Comparison of ENCODE assay signal across 16 cellular contexts in genomic region chr15:40545457-40545856, GRCh38. TPM values are rescaled to one million over a fixed set of nuclear protein-coding genes. Genes with fewer than 3 reads are reported as not detected.
DNase-seq lines count a peak whose midpoint lies in the region; ATAC-seq and TF ChIP-seq lines count a peak whose summit lies in the region.
"Had no signal": no experiment of that assay in that cellular context is flagged by ENCODE, and none has a peak within 500 bp of the region (broad histone marks: within the 10 kb centered on the region; RNA-seq: fewer than 3 reads in every experiment).

No MANE protein-coding gene starts in this region.

- DNase-seq in GM10248 (ENCODE audit: extremely low spot score) = no peak
- DNase-seq in H7 = peak; percentile 61
- no peak for DNase-seq in WERI-Rb-1
- DNase-seq in memory B cell (ENCODE audit: low spot score in 2 of 2) = no peak
- no peak for DNase-seq in NCI-H187 (lab: John Stamatoyannopoulos, UW)
- no peak for DNase-seq in spleen
- DNase-seq in SJCRH30 = no peak
- DNase-seq: activated CD4-positive, alpha-beta T cell treated with anti-CD3 and anti-CD28 coated beads, Interleukin-2, amount 10 ng/mL, durations not matched to agents 24 days and 14 days; activated effector memory CD4-positive, alpha-beta T cell treated with anti-CD3 and anti-CD28 coated beads, Interleukin-2, amount 50 U/mL, for 16 hours; NCI-H2171; Peyer's patch; right cardiac atrium; stimulated activated CD4-positive, alpha-beta T cell treated with anti-CD3 and anti-CD28 coated beads, Interleukin-15, amount 100 ng/mL, for 24 hours had no signal

- CTCF ChIA-PET in GM10248 (lab: Yijun Ruan, JAX) = interaction anchor here (0.7 to 1.7 kb wide), 4 partner anchors 13 to 44 kb away, joined by 3 to 6 read pairs (median 4); partner anchors contain the start of gene CCDC32

- H3K27ac ChIP-seq in WERI-Rb-1 (no peak overlapping the region), spleen (no peak overlapping the region), SJCRH30 (no peak overlapping the region)
- H3K27ac ChIP-seq: hepatocyte, Peyer's patch, thoracic aorta had no signal

- TF ChIP-seq CTCF in GM10248 (IDR thresholded peaks at IDR 0.05; ENCODE audit: control extremely low read depth, extremely low read depth, low read depth, missing control alignments) (peak; percentile 31), WERI-Rb-1 (IDR thresholded peaks at IDR 0.05; ENCODE audit: low read depth, low read length) (peak; percentile 43), spleen (IDR thresholded peaks at IDR 0.05 in 8 of 11, conservative IDR thresholded peaks at IDR 0.05 in 3 of 11) (no peak)

- no peaks in the 10 kb centered on the region; the same call in 1 of the 2 replicates for H3K36me3 ChIP-seq in H7 (replicated peaks; ENCODE audit: control insufficient read depth, insufficient read depth, low read length)
- H3K36me3 ChIP-seq in WERI-Rb-1 = no peaks in the 10 kb centered on the region
- peaks cover 0 to 39% (median 6%) of the 10 kb centered on the region in 6 donors for H3K36me3 ChIP-seq in spleen
- H3K36me3 ChIP-seq in SJCRH30 = no peaks in the 10 kb centered on the region
- H3K36me3 ChIP-seq: thoracic aorta had no signal

- H3K9me3 ChIP-seq in WERI-Rb-1 (ENCODE audit: severe bottlenecking) (no peaks in the 10 kb centered on the region), spleen (no peaks in the 10 kb centered on the region), SJCRH30 (replicated peaks) (no peaks in the 10 kb centered on the region; the same call in 1 of the 2 replicates)
- H3K9me3 ChIP-seq: Peyer's patch, thoracic aorta had no signal

- no peaks in the 10 kb centered on the region for H3K27me3 Mint-ChIP-seq in memory B cell
- H3K27me3 Mint-ChIP-seq: activated CD4-positive, alpha-beta T cell treated with anti-CD3 and anti-CD28 coated beads, Interleukin-2, amount 10 ng/mL, durations not matched to agents 24 days and 14 days; dendritic cell treated with granulocyte-macrophage colony-stimulating factor and Interleukin-4, amounts not matched to agents 40 ng/mL and 50 ng/mL, for 4 days had no signal

- no peak for TF ChIP-seq POLR2A in spleen (IDR thresholded peaks at IDR 0.05)

- no peaks in the 10 kb centered on the region for H3K9me3 Mint-ChIP-seq in memory B cell
- H3K9me3 Mint-ChIP-seq: activated CD4-positive, alpha-beta T cell treated with anti-CD3 and anti-CD28 coated beads, Interleukin-2, amount 10 ng/mL, durations not matched to agents 24 days and 14 days; dendritic cell treated with granulocyte-macrophage colony-stimulating factor and Interleukin-4, amounts not matched to agents 40 ng/mL and 50 ng/mL, for 4 days had no signal

- H3K4me1 ChIP-seq in spleen (peaks cover 4 to 57% (median 23%) of the 10 kb centered on the region in 6 donors), SJCRH30 (no peaks in the 10 kb centered on the region)

- H3K36me3 Mint-ChIP-seq in memory B cell = peaks cover 19% of the 10 kb centered on the region

- no peak overlapping the region for H3K4me3 Mint-ChIP-seq in memory B cell
- H3K4me3 Mint-ChIP-seq: activated CD4-positive, alpha-beta T cell treated with anti-CD3 and anti-CD28 coated beads, Interleukin-2, amount 10 ng/mL, durations not matched to agents 24 days and 14 days; dendritic cell treated with granulocyte-macrophage colony-stimulating factor and Interleukin-4, amounts not matched to agents 40 ng/mL and 50 ng/mL, for 4 days had no signal

- no peaks in the 10 kb centered on the region for H3K27me3 ChIP-seq in H7 (ENCODE audit: control insufficient read depth, insufficient read depth, low read length)
- no peaks in the 10 kb centered on the region for H3K27me3 ChIP-seq in WERI-Rb-1 (ENCODE audit: insufficient read depth, low read depth, severe bottlenecking)
- H3K27me3 ChIP-seq in spleen (replicated peaks in 1 of 7) = no peaks in the 10 kb centered on the region
- H3K27me3 ChIP-seq in SJCRH30 = no peaks in the 10 kb centered on the region
- H3K27me3 ChIP-seq: hepatocyte, Peyer's patch had no signal

- H3K27ac Mint-ChIP-seq in memory B cell = peak overlapping the region; percentile 36
- H3K27ac Mint-ChIP-seq: activated CD4-positive, alpha-beta T cell treated with anti-CD3 and anti-CD28 coated beads, Interleukin-2, amount 10 ng/mL, durations not matched to agents 24 days and 14 days; dendritic cell treated with granulocyte-macrophage colony-stimulating factor and Interleukin-4, amounts not matched to agents 40 ng/mL and 50 ng/mL, for 4 days had no signal

- POLR2A ChIA-PET in GM10248 (lab: Yijun Ruan, JAX) = no interaction called here

- 76 to 100% (median 86%) methylated on average over 1 of the region's 1 CpG for WGBS in spleen, 5 donors

- H3K4me1 Mint-ChIP-seq in memory B cell = peaks cover 46% of the 10 kb centered on the region

- H3K4me3 ChIP-seq in H7 (ENCODE audit: insufficient read depth, low read depth, low read length) (no peak overlapping the region), WERI-Rb-1 (ENCODE audit: low read depth, low read length) (no peak overlapping the region), spleen (no peak overlapping the region), SJCRH30 (no peak overlapping the region)
- H3K4me3 ChIP-seq: hepatocyte, Peyer's patch, thoracic aorta had no signal

- ATAC-seq in memory B cell (ENCODE audit: low read depth) = no peak
- ATAC-seq: right cardiac atrium had no signal

- intact Hi-C loops in spleen (cut with DNase I; ENCODE audit: low total_unique reads) = no loop called here

RNA-seq across cellular contexts. Expression of gene CCDC32, which starts 19.4 kb away (rescaled TPM):
- total RNA-seq in H7 (2014; rRNA removed; shearing (Covaris generic)) = 12.3 and 17.2 TPM in 2 replicates
- total RNA-seq in spleen = 10 to 100 TPM; 38.9 to 64.1 (median 46.4) TPM
- polyA plus RNA-seq in spleen = 10 to 100 TPM; 27.3 to 42.5 (median 33.6) TPM
- total RNA-seq in SJCRH30 (2014; rRNA removed; shearing (Covaris generic)) = 15.3 and 16.8 TPM in 2 replicates

RNA-seq across cellular contexts. Expression of gene RPUSD2, which starts 23.6 kb away (rescaled TPM):
- total RNA-seq in H7 (2014; rRNA removed; shearing (Covaris generic)) = 30.5 and 38.1 TPM in 2 replicates
- total RNA-seq in spleen = 10 to 100 TPM in 1 of 7 donors, 1 to 10 TPM in 6; 7.1 to 11.0 (median 8.3) TPM
- polyA plus RNA-seq in spleen = 10 to 100 TPM; 11.2 to 12.3 (median 12.2) TPM
- 17.0 and 19.0 TPM in 2 replicates for total RNA-seq in SJCRH30 (2014; rRNA removed; shearing (Covaris generic))

RNA-seq across cellular contexts. Expression of gene KNL1, which starts 48.6 kb away (rescaled TPM):
- 28.4 and 33.9 TPM in 2 replicates for total RNA-seq in H7 (2014; rRNA removed; shearing (Covaris generic))
- total RNA-seq in spleen = 1 to 10 TPM; 2.1 to 9.7 (median 4.6) TPM
- 1 to 10 TPM in 1 of 3 donors, under 1 TPM in 2; 0.52 to 2.1 (median 0.67) TPM for polyA plus RNA-seq in spleen
- total RNA-seq in SJCRH30 (2014; rRNA removed; shearing (Covaris generic)) = 93.7 and 100 TPM in 2 replicates

Comparison
In these comparisons a context has a peak if more than half of its experiments do, and no peak if none do; other contexts are left out.
1. CTCF ChIP-seq: peak in GM10248 (single experiment) and WERI-Rb-1 (single experiment); none in spleen (0 of 11).